ENCODE assay signal across 10 cellular contexts in genomic region chr7:41103331-41103730, GRCh38.
DNase-seq lines count a peak whose midpoint lies in the region; ATAC-seq lines count a peak whose summit lies in the region.
"Had no signal": no experiment of that assay in that cellular context is flagged by ENCODE, and none has a peak within 500 bp of the region (broad histone marks: within the 10 kb centered on the region; RNA-seq: fewer than 3 reads in every experiment).

No MANE protein-coding gene starts in this region.

- no peaks in the 10 kb centered on the region for H3K36me3 Mint-ChIP-seq in activated CD4-positive, alpha-beta memory T cell treated with anti-CD3 and anti-CD28 coated beads for 36 hours

- no peak overlapping the region for H3K27ac Mint-ChIP-seq in activated CD4-positive, alpha-beta memory T cell treated with anti-CD3 and anti-CD28 coated beads for 36 hours

- DNase-seq in EL (peak; percentile 75), dedifferentiated amniotic fluid mesenchymal stem cell (ENCODE audit: extremely low spot score) (peak; percentile 16), NCI-H2029 treated with DMSO at 0.1 percent for 48 hours (lab: John Stamatoyannopoulos, UW) (no peak), NCI-H128 (lab: John Stamatoyannopoulos, UW; ENCODE audit: unreplicated experiment) (no peak), COR-L47 (lab: John Stamatoyannopoulos, UW) (no peak)
- DNase-seq in activated CD4-positive, alpha-beta memory T cell treated with anti-CD3 and anti-CD28 coated beads for 36 hours: no peak
- DNase-seq: BE2C had no signal

- peaks cover 7% of the 10 kb centered on the region for H3K9me3 Mint-ChIP-seq in activated CD4-positive, alpha-beta memory T cell treated with anti-CD3 and anti-CD28 coated beads for 36 hours

- H3K4me1 Mint-ChIP-seq in activated CD4-positive, alpha-beta memory T cell treated with anti-CD3 and anti-CD28 coated beads for 36 hours (ENCODE audit: low read depth): no peaks in the 10 kb centered on the region

- ATAC-seq in GM21367 (IDR thresholded peaks at IDR 0.05; ENCODE audit: unreplicated experiment) (peak; percentile 75), HG03442 (IDR thresholded peaks at IDR 0.05; ENCODE audit: unreplicated experiment) (peak; percentile 69)
- ATAC-seq: Panc1 had no signal

- H3K27me3 Mint-ChIP-seq in activated CD4-positive, alpha-beta memory T cell treated with anti-CD3 and anti-CD28 coated beads for 36 hours: no peaks in the 10 kb centered on the region

- POLR2A ChIA-PET in activated CD4-positive, alpha-beta memory T cell treated with anti-CD3 and anti-CD28 coated beads for 36 hours (lab: Charles Lee): no interaction called here

- intact Hi-C loops in activated CD4-positive, alpha-beta memory T cell treated with anti-CD3 and anti-CD28 coated beads for 36 hours (cut with micrococcal nuclease): no loop called here

- H3K4me3 Mint-ChIP-seq in activated CD4-positive, alpha-beta memory T cell treated with anti-CD3 and anti-CD28 coated beads for 36 hours: no peak overlapping the region

- CTCF ChIA-PET in activated CD4-positive, alpha-beta memory T cell treated with anti-CD3 and anti-CD28 coated beads for 36 hours (lab: Charles Lee): no interaction called here

Comparison
In these comparisons a context has a peak if more than half of its experiments do, and no peak if none do; other contexts are left out.
1. DNase-seq: peak in EL (single experiment) and dedifferentiated amniotic fluid mesenchymal stem cell (single experiment); none in activated CD4-positive, alpha-beta memory T cell treated with anti-CD3 and anti-CD28 coated beads for 36 hours (single experiment), NCI-H2029 treated with DMSO at 0.1 percent for 48 hours (single experiment), NCI-H128 (single experiment) and COR-L47 (single experiment).